In genomic region chr15:32743411-32744145, GRCh38 we compare ENCODE assay signal across 1 cellular context.
TF ChIP-seq lines count a peak whose summit lies in the region.

No MANE protein-coding gene starts in this region.

TF ChIP-seq in PFSK-1, 5 proteins besides CTCF, POLR2A, EP300 and RAD21 (continued from another document):
- TF ChIP-seq REST (IDR thresholded peaks at IDR 0.05; ENCODE audit: insufficient read depth in 1 of 2, low read depth in 2 of 2, low read length in 2 of 2) (no peak), TAF1 (IDR thresholded peaks at IDR 0.05; ENCODE audit: borderline replicate concordance, insufficient read depth, low read length) (no peak)
